In the genomic region with DNA sequence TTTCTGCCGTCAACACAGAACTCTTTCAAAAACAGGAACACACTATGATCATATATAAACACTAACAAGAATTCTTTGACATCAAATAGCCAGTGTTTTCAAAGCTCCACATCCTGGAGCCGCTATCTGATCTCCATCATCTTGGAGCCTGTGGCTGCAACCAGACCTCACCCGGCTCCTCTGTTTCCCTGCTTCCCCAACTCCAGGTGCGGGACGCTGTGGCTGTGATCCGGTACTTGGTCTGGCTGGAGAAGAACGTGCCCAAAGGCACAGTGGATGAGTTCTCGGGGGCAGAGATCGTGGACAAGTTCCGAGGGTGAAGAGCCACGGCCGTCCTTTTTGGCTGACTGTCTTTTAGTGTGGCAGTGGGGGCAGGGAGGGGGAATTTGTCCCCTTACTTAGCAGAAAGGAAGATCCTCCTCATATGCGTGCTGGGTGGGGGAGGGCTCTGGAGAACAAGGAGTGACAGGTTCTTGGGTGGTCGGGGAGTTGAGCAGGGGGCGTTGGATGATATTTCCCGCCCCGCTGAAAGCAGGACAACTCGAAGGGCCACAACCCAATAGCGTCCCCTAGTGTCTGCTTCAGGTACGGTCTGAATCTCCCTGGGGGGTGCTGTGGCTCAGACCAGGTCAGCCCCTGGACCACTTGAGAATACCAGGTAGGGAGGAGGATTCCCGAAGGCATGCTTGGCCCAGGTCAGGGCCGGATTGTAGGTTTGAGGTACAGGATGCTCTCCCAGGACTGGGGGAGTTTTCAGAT, we compare ENCODE assay signal across 11 cellular contexts. TPM values are rescaled to one million over a fixed set of nuclear protein-coding genes. Genes with fewer than 3 reads are reported as not detected.
DNase-seq lines count a peak whose midpoint lies in the region; ATAC-seq and TF ChIP-seq lines count a peak whose summit lies in the region.
"Had no signal": no experiment of that assay in that cellular context is flagged by ENCODE, and none has a peak within 500 bp of the region (broad histone marks: within the 10 kb centered on the region; RNA-seq: fewer than 3 reads in every experiment).

No MANE protein-coding gene starts in this region.

- H3K9ac ChIP-seq in SK-N-SH (no peak overlapping the region), neuronal stem cell (ENCODE audit: low read depth, low read length, poor library complexity) (no peak overlapping the region)

- DNase-seq in SK-N-SH (no peak), cardiac fibroblast (ENCODE audit: low read depth in 2 of 2) (no peak), neuronal stem cell (ENCODE audit: low spot score) (peak; percentile 21)
- DNase-seq in activated CD8-positive, alpha-beta memory T cell treated with anti-CD3 and anti-CD28 coated beads, Interleukin-2, amount 50 U/mL, for 48 hours = no peak
- no peak for DNase-seq in activated CD4-positive, CD25-positive, alpha-beta regulatory T cell treated with anti-CD3 and anti-CD28 coated beads, Interleukin-2, amount 50 U/mL, for 72 hours
- DNase-seq: activated CD8-positive, alpha-beta memory T cell treated with anti-CD3 and anti-CD28 coated beads, Interleukin-2, amount 50 U/mL, for 4 hours; stimulated activated CD8-positive, alpha-beta memory T cell treated with anti-CD3 and anti-CD28 coated beads, Interleukin-4, amount 100 ng/mL, for 48 hours had no signal

- no peak overlapping the region for H2BK12ac ChIP-seq in neuronal stem cell (ENCODE audit: low read length)

- TF ChIP-seq EP300 in SK-N-SH (IDR thresholded peaks at IDR 0.05; ENCODE audit: borderline replicate concordance in 1 of 2, low read depth in 1 of 2, low read length in 1 of 2) (no peak), Ishikawa (IDR thresholded peaks at IDR 0.05; ENCODE audit: borderline replicate concordance) (no peak)

- no peak; the same call in 1 of the 2 replicates for TF ChIP-seq RAD21 in SK-N-SH (IDR thresholded peaks at IDR 0.05; ENCODE audit: low read length)
- peak; percentile 49; the same call in 1 of the 2 replicates for TF ChIP-seq RAD21 in Ishikawa (IDR thresholded peaks at IDR 0.05; ENCODE audit: low read depth)

- H2AFZ ChIP-seq in SK-N-SH (ENCODE audit: low read depth) = no peak overlapping the region
- H2AFZ ChIP-seq in neuronal stem cell (ENCODE audit: low read length) = peak overlapping the region; percentile 17

- H3K14ac ChIP-seq in neuronal stem cell (ENCODE audit: low read length) = no peak overlapping the region

- H3K9me2 ChIP-seq in SK-N-SH = no peaks in the 10 kb centered on the region

- H2BK5ac ChIP-seq in neuronal stem cell (ENCODE audit: low read length) = no peak overlapping the region

- ATAC-seq in SK-N-SH treated with all-trans-retinoic acid at 6 μM for 48 hours (no peak), HG03432 (IDR thresholded peaks at IDR 0.05; ENCODE audit: unreplicated experiment) (no peak)

- H3K27me3 ChIP-seq in SK-N-SH (ENCODE audit: insufficient read depth) (peaks cover 31% of the 10 kb centered on the region; the same call in 1 of the 2 replicates), neuronal stem cell (ENCODE audit: control insufficient read depth in 3 of 3, insufficient read depth in 3 of 3, low read depth in 1 of 3, low read length in 3 of 3) (no peaks in the 10 kb centered on the region)

- no peaks in the 10 kb centered on the region for H3F3A ChIP-seq in SK-N-SH (replicated peaks; ENCODE audit: insufficient read depth)

- H3K4me3 ChIP-seq in SK-N-SH (ENCODE audit: low read depth in 2 of 2, low read length in 1 of 2) = no peak overlapping the region
- no peak overlapping the region for H3K4me3 ChIP-seq in cardiac fibroblast (replicated peaks in 1 of 2; ENCODE audit: low read depth in 2 of 2, low read length in 2 of 2)
- H3K4me3 ChIP-seq in neuronal stem cell (ENCODE audit: low read length in 2 of 2) = no peak overlapping the region
- H3K4me3 ChIP-seq: coronary artery had no signal

- H3K36me3 ChIP-seq in SK-N-SH (replicated peaks in 1 of 2; ENCODE audit: control insufficient read depth in 1 of 2, insufficient read depth in 2 of 2, low read length in 1 of 2) = no peaks in the 10 kb centered on the region
- no peaks in the 10 kb centered on the region for H3K36me3 ChIP-seq in neuronal stem cell (replicated peaks in 1 of 2; ENCODE audit: control insufficient read depth in 2 of 2, insufficient read depth in 2 of 2, low read length in 2 of 2)

- no peak overlapping the region for H3K4ac ChIP-seq in neuronal stem cell (ENCODE audit: low read length)

- H3K18ac ChIP-seq in neuronal stem cell (ENCODE audit: low read length) = peak overlapping the region; percentile 38

- no peak overlapping the region for H4K8ac ChIP-seq in neuronal stem cell (ENCODE audit: low read depth, low read length)

- no peak overlapping the region for H3K27ac ChIP-seq in SK-N-SH (ENCODE audit: low read depth in 2 of 2, low read length in 1 of 2)
- H3K27ac ChIP-seq in neuronal stem cell (replicated peaks; ENCODE audit: low read length) = no peak overlapping the region
- H3K27ac ChIP-seq: coronary artery had no signal

- no peaks in the 10 kb centered on the region for H4K20me1 ChIP-seq in SK-N-SH (ENCODE audit: insufficient read depth)

- CTCF ChIA-PET in SK-N-SH (lab: Yijun Ruan, JAX) = interaction anchor here (1.0 to 1.2 kb wide), 2 partner anchors 12 to 17 kb away, joined by 4 read pairs; no protein-coding TSS in a partner anchor

- H3K9me3 ChIP-seq in SK-N-SH = no peaks in the 10 kb centered on the region
- no peaks in the 10 kb centered on the region for H3K9me3 ChIP-seq in neuronal stem cell (replicated peaks in 1 of 2; ENCODE audit: control insufficient read depth in 2 of 2, insufficient read depth in 1 of 2, low read depth in 1 of 2, low read length in 2 of 2)

- 45% methylated on average over 8 of the region's 22 CpGs for WGBS in SK-N-SH (ENCODE audit: low lambda C conversion rate)
- no CpG with 5 or more reads among the region's 22 CpGs for WGBS in neuronal stem cell (ENCODE audit: extremely low coverage in 2 of 2, insufficient read length in 2 of 2, insufficient replicate concordance in 1 of 2), 2 donors

- H3K4me1 ChIP-seq in SK-N-SH (ENCODE audit: control insufficient read depth in 1 of 2, insufficient read depth in 2 of 2, low read depth in 1 of 2, low read length in 1 of 2) (peaks cover 0 to 5% of the 10 kb centered on the region in 2 experiments; a peak in 1 of 4 replicates), neuronal stem cell (ENCODE audit: control insufficient read depth in 2 of 2, insufficient read depth in 1 of 2, low read depth in 1 of 2, low read length in 2 of 2) (peaks cover 0 to 1% of the 10 kb centered on the region in 2 donors)

- no peak overlapping the region for H2AK5ac ChIP-seq in neuronal stem cell (ENCODE audit: low read depth, low read length)

- H2BK15ac ChIP-seq in neuronal stem cell (ENCODE audit: low read length) = no peak overlapping the region

- no peak overlapping the region for H3K23ac ChIP-seq in neuronal stem cell (ENCODE audit: low read depth, low read length, poor library complexity)

- no peak overlapping the region for H4K91ac ChIP-seq in neuronal stem cell (ENCODE audit: low read depth, low read length, poor library complexity)

- no peaks in the 10 kb centered on the region for H3K79me1 ChIP-seq in neuronal stem cell (ENCODE audit: low read depth, low read length)

- H3K79me2 ChIP-seq in SK-N-SH (ENCODE audit: insufficient read depth) = no peaks in the 10 kb centered on the region

- H3K4me2 ChIP-seq in SK-N-SH (no peak overlapping the region), neuronal stem cell (ENCODE audit: insufficient read depth, low read length, poor library complexity, severe bottlenecking) (no peak overlapping the region)

- TF ChIP-seq CTCF in SK-N-SH (IDR thresholded peaks at IDR 0.05) (peak; percentile 37), cardiac fibroblast (IDR thresholded peaks at IDR 0.05; ENCODE audit: low read depth, low read length) (peak; percentile 36)

- no peak overlapping the region for H2BK120ac ChIP-seq in neuronal stem cell (ENCODE audit: low read depth, low read length)

- POLR2A ChIA-PET in SK-N-SH (lab: Yijun Ruan, JAX) = no interaction called here

TF ChIP-seq in SK-N-SH, 30 proteins besides CTCF, POLR2A, EP300 and RAD21 (continues in another document):
- TF ChIP-seq RXRA (IDR thresholded peaks at IDR 0.05; ENCODE audit: borderline replicate concordance, low read depth) (no peak), MEF2A (IDR thresholded peaks at IDR 0.05; ENCODE audit: borderline replicate concordance, low read depth) (no peak), FOXJ3 (CRISPR knock-in tag; IDR thresholded peaks at IDR 0.05) (no peak), NRF1 (IDR thresholded peaks at IDR 0.05; ENCODE audit: low read depth, low read length) (no peak), SMC3 (IDR thresholded peaks at IDR 0.05; ENCODE audit: low read depth, low read length) (no peak), TAF1 (IDR thresholded peaks at IDR 0.05; ENCODE audit: borderline replicate concordance, low read depth, low read length) (no peak)

TF ChIP-seq in SK-N-SH treated with all-trans-retinoic acid at 6 μM for 48 hours, 23 proteins besides CTCF, POLR2A, EP300 and RAD21 (continues in another document):
- TF ChIP-seq OSR1 (CRISPR knock-in tag; IDR thresholded peaks at IDR 0.05) (no peak), ZFP3 (CRISPR knock-in tag; IDR thresholded peaks at IDR 0.05) (no peak)

TF ChIP-seq in Ishikawa, 13 proteins besides CTCF, POLR2A, EP300 and RAD21 (continues in another document):
- TF ChIP-seq CEBPB (IDR thresholded peaks at IDR 0.05) (no peak), TEAD4 (IDR thresholded peaks at IDR 0.05) (no peak)

RNA-seq across cellular contexts. Expression of gene XPNPEP2, which starts 15.7 kb away (rescaled TPM):
- polyA plus RNA-seq in SK-N-SH (2012; rRNA removed) = 0.19 and 0.21 TPM in 2 replicates
- 0.04 and 0.20 TPM in 2 replicates for polyA plus RNA-seq in SK-N-SH (2012; cell fraction: cytosol; rRNA removed)
- 0.11 and 0.12 TPM in 2 replicates for polyA plus RNA-seq in SK-N-SH (2012; cell fraction: nucleus; rRNA removed)
- polyA plus RNA-seq in neuronal stem cell (2013, experiment 1 of 2) = 0.29 TPM
- polyA plus RNA-seq in neuronal stem cell (2013, experiment 2 of 2) = 0.30 TPM

RNA-seq across cellular contexts. Expression of gene SASH3, which starts 25.3 kb away (rescaled TPM):
- polyA plus RNA-seq in SK-N-SH (2012; rRNA removed) = not detected in 2 replicates
- polyA plus RNA-seq in SK-N-SH (2012; cell fraction: cytosol; rRNA removed) = not detected in 2 replicates
- polyA plus RNA-seq in SK-N-SH (2012; cell fraction: nucleus; rRNA removed) = not detected in 2 replicates
- polyA plus RNA-seq in neuronal stem cell (2013, experiment 1 of 2) = not detected
- not detected for polyA plus RNA-seq in neuronal stem cell (2013, experiment 2 of 2)
